8 cellular contexts compared by ENCODE assay signal in genomic region chr16:28115866-28116265, GRCh38. TPM values are rescaled to one million over a fixed set of nuclear protein-coding genes. Genes with fewer than 3 reads are reported as not detected.
"Had no signal": no experiment of that assay in that cellular context is flagged by ENCODE, and none has a peak within 500 bp of the region (broad histone marks: within the 10 kb centered on the region; RNA-seq: fewer than 3 reads in every experiment).

No MANE protein-coding gene starts in this region.

RNA-seq across cellular contexts. Expression of gene GSG1L, which starts 52.4 kb away (rescaled TPM):
- total RNA-seq: activated CD8-positive, alpha-beta memory T cell treated with anti-CD3 and anti-CD28 coated beads, Interleukin-2, amount 10 ng/mL, durations not matched to agents 7 days and 5 days; activated T-cell treated with anti-CD3 and anti-CD28 coated beads, Interleukin-2, amount 50 U/mL, for 4 hours; body of pancreas; IMR-90; MCF 10A; PC-3; SJSA1; T-helper 1 cell treated with Interleukin-12 subunit alpha and Interleukin-12 subunit beta and Interleukin-4 antibody, amounts not matched to agents 30 ng/mL and 1 ng/mL, for 36 hours had no signal
- polyA plus RNA-seq: IMR-90 had no signal
